ENCODE assay signal across 8 cellular contexts in genomic region chr11:72223615-72224586, GRCh38. TPM values are rescaled to one million over a fixed set of nuclear protein-coding genes. Genes with fewer than 3 reads are reported as not detected.
DNase-seq lines count a peak whose midpoint lies in the region; ATAC-seq and TF ChIP-seq lines count a peak whose summit lies in the region.

No MANE protein-coding gene starts in this region.

- peaks cover 26% of the 10 kb centered on the region for H3K79me1 ChIP-seq in trophoblast cell (ENCODE audit: low read length)

- H2BK5ac ChIP-seq in trophoblast cell (ENCODE audit: low read depth, low read length, poor library complexity), result peak overlapping the region; percentile 97

- H3K23ac ChIP-seq in trophoblast cell (ENCODE audit: low read length), result peak overlapping the region; percentile 68

- DNase-seq in C1 segment of cervical spinal cord (lab: John Stamatoyannopoulos, UW) (peak in 12 of 14 donors; percentile 11 to 84 (median 65)), RPMI7951 (ENCODE audit: low read depth) (peak; percentile 70), Right ventricle myocardium inferior (ENCODE audit: missing footprints) (peak; percentile 89), trophoblast cell (peak in 1 of 2 donors; percentile 66)
- peak; percentile 58 for DNase-seq in activated naive CD4-positive, alpha-beta T cell treated with anti-CD3 and anti-CD28 coated beads, Interleukin-2, amount 50 U/mL, for 16 hours

- H3K4me1 ChIP-seq in trophoblast cell (ENCODE audit: control insufficient read depth in 1 of 2, insufficient read depth in 2 of 2, low read length in 2 of 2), result peaks cover 16 to 24% of the 10 kb centered on the region in 2 experiments

- peak overlapping the region; percentile 98 for H3K9ac ChIP-seq in trophoblast cell (ENCODE audit: low read length)

- H3K27me3 ChIP-seq in trophoblast cell (ENCODE audit: insufficient read depth, low read length), result no peaks in the 10 kb centered on the region

- peak overlapping the region; percentile 90 for H4K8ac ChIP-seq in trophoblast cell (ENCODE audit: low read depth, low read length)

- H3K27ac ChIP-seq in trophoblast cell (ENCODE audit: low read depth, low read length), result peak overlapping the region; percentile 97

- peaks cover 24% of the 10 kb centered on the region for H3K79me2 ChIP-seq in trophoblast cell (ENCODE audit: control insufficient read depth, insufficient read depth, low read length, poor library complexity)

- peaks cover 22 to 25% of the 10 kb centered on the region in 2 experiments for H3K36me3 ChIP-seq in trophoblast cell (ENCODE audit: control insufficient read depth in 1 of 2, insufficient read depth in 2 of 2, low read length in 2 of 2)

- whole genome bisulfite sequencing in trophoblast cell (ENCODE audit: extremely low coverage, insufficient coverage, insufficient read length), result no CpG with 5 or more reads among the region's 85 CpGs

- H3K4me2 ChIP-seq in trophoblast cell (ENCODE audit: low read length), result peak overlapping the region; percentile 100

- H2AK5ac ChIP-seq in trophoblast cell (ENCODE audit: low read length), result peak overlapping the region; percentile 93

- peak; percentile 56 for ATAC-seq in HG03354 (IDR thresholded peaks at IDR 0.05; ENCODE audit: poor library complexity, severe bottlenecking, unreplicated experiment)
- ATAC-seq in Right ventricle myocardium inferior, result peak; percentile 85
- ATAC-seq in GM18870 (IDR thresholded peaks at IDR 0.05; ENCODE audit: unreplicated experiment), result no peak

- H3K18ac ChIP-seq in trophoblast cell (ENCODE audit: low read length), result peak overlapping the region; percentile 99

- H3K14ac ChIP-seq in trophoblast cell (ENCODE audit: low read length), result peak overlapping the region; percentile 98

- no peaks in the 10 kb centered on the region for H3K9me3 ChIP-seq in trophoblast cell (ENCODE audit: insufficient read depth, low read depth, low read length)

- H2BK12ac ChIP-seq in trophoblast cell (ENCODE audit: low read length), result peak overlapping the region; percentile 84

- H2AFZ ChIP-seq in trophoblast cell (ENCODE audit: insufficient read depth, low read length, poor library complexity), result peak overlapping the region; percentile 81

- intact Hi-C loops in Right ventricle myocardium inferior (cut with DNase I), result loop anchor here (2.0 to 5.0 kb wide), 3 partner anchors 121 to 297 kb away; partner anchors contain the start of genes LAMTOR1, RNF121 and XNDC1N

- H4K12ac ChIP-seq in trophoblast cell (ENCODE audit: low read depth, low read length), result peak overlapping the region; percentile 98

- peak overlapping the region; percentile 98 for H2BK120ac ChIP-seq in trophoblast cell (ENCODE audit: insufficient read depth, low read length, poor library complexity)

- H3K4ac ChIP-seq in trophoblast cell (ENCODE audit: low read depth, low read length), result peak overlapping the region; percentile 100

- peak; percentile 51 for TF ChIP-seq POLR2A in GM19193 (IDR thresholded peaks at IDR 0.05; ENCODE audit: extremely low read depth, insufficient read depth, insufficient read length)

- H3K4me3 ChIP-seq in trophoblast cell (ENCODE audit: low read depth, low read length), result peak overlapping the region; percentile 89

- H4K91ac ChIP-seq in trophoblast cell (ENCODE audit: low read depth, low read length), result peak overlapping the region; percentile 100

RNA-seq across cellular contexts. Expression of gene INPPL1, which starts 0.7 kb away (rescaled TPM):
- 25.7 and 29.4 TPM in 2 replicates for total RNA-seq in RPMI7951 (2014; rRNA removed; shearing (Covaris generic))
- total RNA-seq in Right ventricle myocardium inferior, result 130 TPM
- 128 and 130 TPM in 2 replicates for polyA plus RNA-seq in trophoblast cell (2013)

RNA-seq across cellular contexts. Expression of gene FOLR2, which starts 7.3 kb away (rescaled TPM):
- not detected in 2 replicates for total RNA-seq in RPMI7951 (2014; rRNA removed; shearing (Covaris generic))
- total RNA-seq in Right ventricle myocardium inferior, result 33.1 TPM
- polyA plus RNA-seq in trophoblast cell (2013), result not detected in 2 replicates

RNA-seq across cellular contexts. Expression of gene PHOX2A, which starts 20.1 kb away (rescaled TPM):
- total RNA-seq in RPMI7951 (2014; rRNA removed; shearing (Covaris generic)), result not detected in 2 replicates
- total RNA-seq in Right ventricle myocardium inferior, result not detected
- 9.5 and 11.0 TPM in 2 replicates for polyA plus RNA-seq in trophoblast cell (2013)

RNA-seq across cellular contexts. Expression of gene FOLR1, which starts 32.0 kb away (rescaled TPM):
- total RNA-seq in RPMI7951 (2014; rRNA removed; shearing (Covaris generic)), result 0.10 TPM in 1 of 2 replicates, not detected in the other
- 1.2 TPM for total RNA-seq in Right ventricle myocardium inferior
- 33.1 and 40.4 TPM in 2 replicates for polyA plus RNA-seq in trophoblast cell (2013)

Comparison
In these comparisons a context has a peak if more than half of its experiments do, and no peak if none do; other contexts are left out.
1. RNA of gene FOLR2, which starts 7.3 kb away (total RNA-seq): 33.1 TPM in Right ventricle myocardium inferior (single experiment); not detected in RPMI7951; every median in the first group is over 10 times any median in the second.